In the genomic region with DNA sequence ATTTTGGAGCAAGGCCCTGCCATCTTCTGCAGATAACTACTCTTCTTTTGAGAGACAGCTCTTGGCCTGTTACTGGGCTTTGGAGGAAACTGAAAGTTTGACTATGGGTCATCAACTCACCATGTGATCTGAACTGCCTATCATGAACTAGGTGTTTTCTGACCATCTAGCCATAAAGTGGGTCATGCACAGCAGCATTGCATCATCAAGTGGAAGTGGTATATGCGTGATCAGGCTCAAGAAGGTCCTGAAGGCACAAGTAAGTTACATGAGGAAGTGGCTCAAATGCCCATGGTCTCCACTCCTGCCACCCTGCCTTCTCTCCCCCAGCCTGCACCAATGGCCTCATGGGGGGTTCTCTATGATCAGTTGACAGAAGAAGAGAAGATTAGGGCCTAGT, we compare ENCODE assay signal across 2 cellular contexts.
TF ChIP-seq lines count a peak whose summit lies in the region.
"Not testable (repeated sequence)": the region's sequence is repeated elsewhere in the genome, so short reads cannot be mapped to it uniquely, and the experiment has no call there.

No MANE protein-coding gene starts in this region.

TF ChIP-seq in K562, 482 proteins besides CTCF, POLR2A, EP300 and RAD21:
- TF ChIP-seq GABPA (tag; conservative IDR thresholded peaks at IDR 0.05; ENCODE audit: low read depth): 0 out of 2 replicates have a peak, but pooled peaks have one; percentile 28
- peak; percentile 39; the same call in 1 of the 2 replicates for TF ChIP-seq CEBPG (CRISPR knock-in tag; IDR thresholded peaks at IDR 0.05)
- TF ChIP-seq CEBPG (tag; conservative IDR thresholded peaks at IDR 0.05 in 1 of 2, IDR thresholded peaks at IDR 0.05 in 1 of 2): peak; percentile 82
- peak; percentile 64 for TF ChIP-seq CEBPB (tag; IDR thresholded peaks at IDR 0.05)
- TF ChIP-seq, protein P1, sequence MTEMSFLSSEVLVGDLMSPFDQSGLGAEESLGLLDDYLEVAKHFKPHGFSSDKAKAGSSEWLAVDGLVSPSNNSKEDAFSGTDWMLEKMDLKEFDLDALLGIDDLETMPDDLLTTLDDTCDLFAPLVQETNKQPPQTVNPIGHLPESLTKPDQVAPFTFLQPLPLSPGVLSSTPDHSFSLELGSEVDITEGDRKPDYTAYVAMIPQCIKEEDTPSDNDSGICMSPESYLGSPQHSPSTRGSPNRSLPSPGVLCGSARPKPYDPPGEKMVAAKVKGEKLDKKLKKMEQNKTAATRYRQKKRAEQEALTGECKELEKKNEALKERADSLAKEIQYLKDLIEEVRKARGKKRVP (CRISPR knock-in tag; IDR thresholded peaks at IDR 0.05): 0 out of 2 replicates have a peak, but pooled peaks have one; percentile 48
- TF ChIP-seq, protein P2, sequence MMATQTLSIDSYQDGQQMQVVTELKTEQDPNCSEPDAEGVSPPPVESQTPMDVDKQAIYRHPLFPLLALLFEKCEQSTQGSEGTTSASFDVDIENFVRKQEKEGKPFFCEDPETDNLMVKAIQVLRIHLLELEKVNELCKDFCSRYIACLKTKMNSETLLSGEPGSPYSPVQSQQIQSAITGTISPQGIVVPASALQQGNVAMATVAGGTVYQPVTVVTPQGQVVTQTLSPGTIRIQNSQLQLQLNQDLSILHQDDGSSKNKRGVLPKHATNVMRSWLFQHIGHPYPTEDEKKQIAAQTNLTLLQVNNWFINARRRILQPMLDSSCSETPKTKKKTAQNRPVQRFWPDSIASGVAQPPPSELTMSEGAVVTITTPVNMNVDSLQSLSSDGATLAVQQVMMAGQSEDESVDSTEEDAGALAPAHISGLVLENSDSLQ (IDR thresholded peaks at IDR 0.05): peak; percentile 28; the same call in 1 of the 2 replicates
- TF ChIP-seq, protein P3, sequence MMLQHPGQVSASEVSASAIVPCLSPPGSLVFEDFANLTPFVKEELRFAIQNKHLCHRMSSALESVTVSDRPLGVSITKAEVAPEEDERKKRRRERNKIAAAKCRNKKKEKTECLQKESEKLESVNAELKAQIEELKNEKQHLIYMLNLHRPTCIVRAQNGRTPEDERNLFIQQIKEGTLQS (IDR thresholded peaks at IDR 0.05): peak; percentile 89
- TF ChIP-seq, protein P3 (CRISPR knock-in tag; conservative IDR thresholded peaks at IDR 0.05): not testable (repeated sequence)

TF ChIP-seq in HepG2, 621 proteins besides CTCF, POLR2A, EP300 and RAD21:
- TF ChIP-seq CEBPB (IDR thresholded peaks at IDR 0.05; ENCODE audit: borderline replicate concordance, low read depth, low read length) (peak; percentile 8; the same call in 1 of the 2 replicates), ATF7 (IDR thresholded peaks at IDR 0.05) (peak; percentile 44; the same call in 1 of the 2 replicates)
- TF ChIP-seq ATF7 (CRISPR knock-in tag; IDR thresholded peaks at IDR 0.05): not testable (repeated sequence)
